Comparison of ENCODE assay signal across 23 cellular contexts in the genomic region with DNA sequence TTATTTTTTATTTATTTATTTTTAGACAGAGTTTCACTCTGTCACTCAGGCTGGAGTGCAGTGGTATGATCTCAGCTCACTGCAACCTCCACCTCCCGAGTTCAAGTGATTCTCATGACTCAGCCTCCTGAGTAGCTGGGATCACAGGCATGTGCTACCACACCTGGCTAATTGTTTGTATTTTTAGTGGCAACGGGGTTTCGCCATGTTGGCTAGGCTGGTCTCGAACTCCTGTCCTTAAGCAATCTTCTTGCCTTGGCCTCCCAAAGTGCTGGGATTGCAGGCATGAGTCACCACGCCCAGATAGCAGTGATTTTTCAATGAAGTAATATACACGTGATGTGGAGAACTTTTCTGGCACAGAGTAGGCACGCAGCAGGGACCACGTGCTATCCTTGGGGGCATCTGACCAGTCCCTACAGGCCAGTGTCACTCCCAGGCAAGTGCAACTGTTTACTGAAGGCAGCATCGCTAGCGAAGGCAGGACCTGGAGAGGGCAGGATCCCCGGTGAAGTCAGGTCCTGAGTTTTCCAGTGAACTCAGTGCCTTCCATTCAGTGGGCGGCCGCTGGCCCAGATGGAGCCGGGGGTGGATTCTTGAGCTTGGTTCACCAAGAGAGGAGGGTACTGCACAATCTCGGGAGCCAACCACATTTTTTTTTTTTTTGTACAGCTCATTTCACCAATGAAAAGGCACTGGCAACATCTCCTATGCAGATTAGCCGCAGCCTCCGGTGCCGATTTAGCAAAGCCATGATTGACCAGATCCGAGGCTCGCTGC.
"Had no signal": no experiment of that assay in that cellular context is flagged by ENCODE, and none has a peak within 500 bp of the region (broad histone marks: within the 10 kb centered on the region; RNA-seq: fewer than 3 reads in every experiment).

No MANE protein-coding gene starts in this region.

- H3K4me3 ChIP-seq: esophagus squamous epithelium, heart left ventricle, lower lobe of right lung, neural progenitor cell, testis, vagina had no signal

- H3K36me3 ChIP-seq: esophagus squamous epithelium, heart left ventricle, lower lobe of right lung, neural progenitor cell, vagina had no signal

- H3K4me1 Mint-ChIP-seq: activated CD4-positive, alpha-beta T cell treated with anti-CD3 and anti-CD28 coated beads for 36 hours; activated naive CD8-positive, alpha-beta T cell treated with anti-CD3 and anti-CD28 coated beads for 36 hours had no signal

- H3K27ac ChIP-seq: esophagus squamous epithelium, heart left ventricle, lower lobe of right lung, neural progenitor cell, testis, vagina had no signal

- H3K27me3 ChIP-seq: neural progenitor cell, testis, vagina had no signal

- H3K36me3 Mint-ChIP-seq: activated naive CD8-positive, alpha-beta T cell treated with anti-CD3 and anti-CD28 coated beads for 36 hours; naive thymus-derived CD8-positive, alpha-beta T cell; neural progenitor cell; type B pancreatic cell had no signal

- H2AFZ ChIP-seq: neural progenitor cell had no signal

- ATAC-seq: activated CD4-positive, alpha-beta T cell treated with anti-CD3 and anti-CD28 coated beads for 36 hours; effector memory CD8-positive, alpha-beta T cell; heart left ventricle; left cardiac atrium; lower lobe of right lung; naive thymus-derived CD8-positive, alpha-beta T cell; T-helper 17 cell had no signal

- H3K27ac Mint-ChIP-seq: activated B cell treated with CpG ODN at 0.5 μM for 24 hours; activated CD4-positive, alpha-beta T cell treated with anti-CD3 and anti-CD28 coated beads for 36 hours; activated naive CD8-positive, alpha-beta T cell treated with anti-CD3 and anti-CD28 coated beads for 36 hours; effector memory CD8-positive, alpha-beta T cell; naive thymus-derived CD8-positive, alpha-beta T cell; neural progenitor cell; progenitor cell of endocrine pancreas; T-helper 17 cell; type B pancreatic cell had no signal

- H3K27me3 Mint-ChIP-seq: activated B cell treated with CpG ODN at 0.5 μM for 24 hours, type B pancreatic cell had no signal

- H3K4me3 Mint-ChIP-seq: activated B cell treated with CpG ODN at 0.5 μM for 24 hours; activated CD4-positive, alpha-beta T cell treated with anti-CD3 and anti-CD28 coated beads for 36 hours; activated naive CD8-positive, alpha-beta T cell treated with anti-CD3 and anti-CD28 coated beads for 36 hours; effector memory CD8-positive, alpha-beta T cell; naive thymus-derived CD8-positive, alpha-beta T cell; neural progenitor cell; T-helper 17 cell; type B pancreatic cell had no signal

- H3K4me2 ChIP-seq: neural progenitor cell had no signal

- H3K4me1 ChIP-seq: heart left ventricle, lower lobe of right lung, neural progenitor cell, testis, vagina had no signal

- DNase-seq: activated B cell treated with CpG ODN at 0.5 μM for 24 hours; activated CD4-positive, alpha-beta T cell treated with anti-CD3 and anti-CD28 coated beads for 36 hours; activated CD4-positive, alpha-beta T cell treated with anti-CD3 and anti-CD28 coated beads, Interleukin-2, amount 50 U/mL, for 4 hours; activated naive CD4-positive, alpha-beta T cell treated with Interleukin-2 at 50 U/mL for 16 hours; activated naive CD8-positive, alpha-beta T cell treated with anti-CD3 and anti-CD28 coated beads for 36 hours; activated T-cell treated with anti-CD3 and anti-CD28 coated beads, Interleukin-2, amount 50 U/mL, for 48 hours; amniotic stem cell; dermis blood vessel endothelial cell; effector memory CD8-positive, alpha-beta T cell; esophagus squamous epithelium; heart left ventricle; left cardiac atrium; lower lobe of right lung; retina; stimulated activated CD4-positive, alpha-beta T cell treated with anti-CD3 and anti-CD28 coated beads, Interleukin-2, amount 100 ng/mL, for 48 hours; stimulated activated naive CD4-positive, alpha-beta T cell; T-helper 17 cell; testis had no signal

- H3K9me3 Mint-ChIP-seq: activated B cell treated with CpG ODN at 0.5 μM for 24 hours; activated naive CD8-positive, alpha-beta T cell treated with anti-CD3 and anti-CD28 coated beads for 36 hours; effector memory CD8-positive, alpha-beta T cell; naive thymus-derived CD8-positive, alpha-beta T cell; type B pancreatic cell had no signal
